In the genomic region with DNA sequence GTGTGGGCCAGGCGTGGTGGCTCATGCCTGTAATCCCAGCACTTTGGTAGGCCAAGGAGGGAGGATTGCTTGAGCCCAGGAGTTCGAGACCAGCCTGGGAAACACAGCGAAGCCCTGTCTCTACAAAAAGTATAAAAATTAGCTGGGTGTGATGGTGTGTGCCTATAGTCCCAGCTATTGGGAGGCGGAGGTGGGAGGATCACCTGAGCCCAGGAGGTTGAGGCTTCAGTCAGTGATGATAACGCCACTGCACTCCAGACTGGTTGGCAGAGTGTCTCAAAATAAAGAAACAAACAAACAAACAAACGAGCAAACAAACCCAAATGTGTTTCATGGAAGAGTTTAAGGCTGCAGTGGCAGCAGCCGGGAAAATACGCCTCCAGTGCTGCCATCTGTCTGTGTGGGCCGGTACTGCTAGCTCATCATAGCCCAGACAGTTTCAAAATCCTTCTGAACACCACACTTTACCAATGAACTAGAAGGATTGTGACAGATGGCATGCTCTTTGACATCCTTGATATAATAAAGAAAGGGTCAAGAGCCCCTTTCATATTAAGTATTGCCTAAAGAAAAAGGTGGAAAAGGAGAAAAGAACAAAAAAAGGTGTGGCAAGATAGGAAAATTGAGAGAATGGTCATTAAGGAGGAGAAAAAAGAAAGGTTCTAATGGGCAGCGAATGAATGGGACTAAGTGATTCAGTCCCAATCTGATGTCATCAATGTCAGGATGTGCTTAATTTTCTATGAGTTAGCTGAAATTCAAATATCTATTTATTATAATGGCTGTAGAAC, we compare ENCODE assay signal across 8 cellular contexts.
DNase-seq lines count a peak whose midpoint lies in the region; ATAC-seq and TF ChIP-seq lines count a peak whose summit lies in the region.

No MANE protein-coding gene starts in this region.

- H3K4me3 ChIP-seq in ascending aorta, result no peak overlapping the region

- H3K27ac ChIP-seq in ascending aorta, result peak overlapping the region; percentile 20 to 56

- H3K27me3 ChIP-seq in ascending aorta, result no peaks in the 10 kb centered on the region

- no peaks in the 10 kb centered on the region for H3K9me3 ChIP-seq in ascending aorta

- peaks cover 63 to 99% of the 10 kb centered on the region in 2 donors for H3K36me3 ChIP-seq in ascending aorta

- peak; percentile 93 for ATAC-seq in GM19438 (IDR thresholded peaks at IDR 0.05; ENCODE audit: low read depth, unreplicated experiment)
- ATAC-seq in HG03439 (IDR thresholded peaks at IDR 0.05; ENCODE audit: unreplicated experiment), result peak; percentile 87

- DNase-seq in COLO668 (lab: John Stamatoyannopoulos, UW; ENCODE audit: unreplicated experiment) (peak; percentile 18), T-helper 2 cell (peak; percentile 14 to 46 (median 39)), ascending aorta (ENCODE audit: low spot score in 2 of 2) (peak in 1 of 2 donors; percentile 75), iPS-NIHi7 (ENCODE audit: extremely low spot score) (peak; percentile 53), mesenteric fat pad (ENCODE audit: low spot score) (no peak)
- DNase-seq in stimulated activated CD4-positive, alpha-beta T cell treated with anti-CD3 and anti-CD28 coated beads, Interleukin-1b, Interleukin-23, amount 100 ng/mL, for 24 hours (ENCODE audit: low read depth in 4 of 4, low spot score in 1 of 4), result peak; percentile 26 to 34 (median 32)

- H3K4me1 ChIP-seq in ascending aorta, result no peaks in the 10 kb centered on the region

- intact Hi-C loops in ascending aorta (cut with DNase I), result loop anchor here (5.0 kb wide), 1 partner anchor 36 kb away; no protein-coding TSS in a partner anchor

- TF ChIP-seq CTCF in ascending aorta (IDR thresholded peaks at IDR 0.05), result peak; percentile 62 to 95 (median 89)
